ENCODE assay signal across 15 cellular contexts in genomic region chr21:43994085-43994484, GRCh38.
"Had no signal": no experiment of that assay in that cellular context is flagged by ENCODE, and none has a peak within 500 bp of the region (broad histone marks: within the 10 kb centered on the region; RNA-seq: fewer than 3 reads in every experiment).

No MANE protein-coding gene starts in this region.

- DNase-seq: activated CD4-positive, alpha-beta T cell treated with anti-CD3 and anti-CD28 coated beads, Interleukin-2, amount 50 U/mL, for 4 hours; activated CD4-positive, CD25-positive, alpha-beta regulatory T cell treated with anti-CD3 and anti-CD28 coated beads, Interleukin-2, amount 50 U/mL, for 72 hours; activated gamma-delta T cell; adrenal gland; cortex of kidney; effector CD4-positive, alpha-beta T cell; gastrocnemius medialis; head of caudate nucleus; natural killer cell; stimulated activated naive CD8-positive, alpha-beta T cell treated with anti-CD3 and anti-CD28 coated beads, Interleukin-15, Interleukin-2, amounts not matched to agents 100 U/mL and 50 U/mL, for 24 hours; T-helper 2 cell; testis; upper lobe of left lung had no signal

- ATAC-seq: gastrocnemius medialis; natural killer cell; stimulated activated naive CD8-positive, alpha-beta T cell treated with anti-CD3 and anti-CD28 coated beads, Interleukin-15, Interleukin-2, amounts not matched to agents 100 U/mL and 50 U/mL, for 24 hours had no signal

- H3K27me3 ChIP-seq: adrenal gland, breast epithelium, gastrocnemius medialis, testis, upper lobe of left lung had no signal

- H3K4me3 ChIP-seq: adrenal gland, breast epithelium, gastrocnemius medialis, testis, upper lobe of left lung had no signal

- H3K36me3 ChIP-seq: adrenal gland, breast epithelium, gastrocnemius medialis, upper lobe of left lung had no signal

- H3K27ac ChIP-seq: adrenal gland, breast epithelium, gastrocnemius medialis, upper lobe of left lung, VCaP had no signal

- H3K4me1 ChIP-seq: adrenal gland, breast epithelium, gastrocnemius medialis, upper lobe of left lung had no signal

- H3K9me3 ChIP-seq: adrenal gland, breast epithelium, gastrocnemius medialis, testis, upper lobe of left lung had no signal
